29 cellular contexts compared by ENCODE assay signal in the genomic region with DNA sequence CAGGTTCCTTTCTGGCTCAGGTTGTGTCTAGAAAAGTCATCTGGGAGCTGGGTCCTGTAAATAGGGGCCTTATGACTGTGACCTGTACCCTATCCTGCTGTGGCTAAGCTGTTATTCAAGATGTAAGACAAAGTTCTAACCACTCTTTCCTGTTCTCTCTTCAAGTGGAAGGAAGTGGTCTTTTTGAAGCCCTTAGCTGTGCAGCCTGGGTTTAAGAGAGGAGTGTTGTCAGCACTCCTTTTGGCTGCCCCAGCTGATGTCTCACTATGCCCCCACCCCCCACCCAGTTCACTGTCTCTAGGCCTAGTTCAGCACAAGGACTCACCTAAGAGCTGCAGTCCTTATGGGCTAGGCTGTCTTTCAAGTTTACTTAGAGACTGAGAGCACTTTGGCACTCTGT.
DNase-seq lines count a peak whose midpoint lies in the region; ATAC-seq and TF ChIP-seq lines count a peak whose summit lies in the region.
"Had no signal": no experiment of that assay in that cellular context is flagged by ENCODE, and none has a peak within 500 bp of the region (broad histone marks: within the 10 kb centered on the region; RNA-seq: fewer than 3 reads in every experiment).

No MANE protein-coding gene starts in this region.

- no peak overlapping the region for H4K91ac ChIP-seq in mesenchymal stem cell (ENCODE audit: low read length)

- no peak overlapping the region for H3K18ac ChIP-seq in mesenchymal stem cell (ENCODE audit: low read depth in 1 of 2, low read length in 2 of 2)

- no peak overlapping the region for H4K8ac ChIP-seq in mesenchymal stem cell (ENCODE audit: low read length)

- peak overlapping the region; percentile 18; the same call in 1 of the 2 replicates for H2AFZ ChIP-seq in KMS-11 (ENCODE audit: low read depth)
- H2AFZ ChIP-seq in mesenchymal stem cell (ENCODE audit: low read depth, low read length): no peak overlapping the region
- no peak overlapping the region for H2AFZ ChIP-seq in osteoblast (ENCODE audit: low read length)
- H2AFZ ChIP-seq: GM23248 had no signal

- H3K4me1 ChIP-seq in BLaER1 (peaks cover 19% of the 10 kb centered on the region), KMS-11 (ENCODE audit: low read depth, poor library complexity, severe bottlenecking) (peaks cover 26% of the 10 kb centered on the region), mesenchymal stem cell (ENCODE audit: control insufficient read depth, insufficient read depth, low read depth, low read length) (no peaks in the 10 kb centered on the region), osteoblast (ENCODE audit: insufficient read depth, low read length) (no peaks in the 10 kb centered on the region)
- H3K4me1 ChIP-seq: gastroesophageal sphincter, right lobe of liver, thyroid gland had no signal

- H3K9ac ChIP-seq in BLaER1: no peak overlapping the region
- no peak overlapping the region for H3K9ac ChIP-seq in KMS-11
- no peak overlapping the region for H3K9ac ChIP-seq in mesenchymal stem cell (ENCODE audit: low read length)
- H3K9ac ChIP-seq: GM23248 had no signal

- H3K23ac ChIP-seq in mesenchymal stem cell (ENCODE audit: low read length in 2 of 2): no peak overlapping the region

- peaks cover 3% of the 10 kb centered on the region for H3K4me1 Mint-ChIP-seq in activated naive CD8-positive, alpha-beta T cell treated with anti-CD3 and anti-CD28 coated beads, Interleukin-2, amount 50 U/mL, for 24 hours
- H3K4me1 Mint-ChIP-seq: activated B cell treated with CpG ODN at 0.5 μM for 24 hours had no signal

- H3K9me3 ChIP-seq in BLaER1 (no peaks in the 10 kb centered on the region), mesenchymal stem cell (ENCODE audit: control insufficient read depth, low read length) (no peaks in the 10 kb centered on the region), osteoblast (ENCODE audit: low read depth, low read length) (no peaks in the 10 kb centered on the region)
- H3K9me3 ChIP-seq: gastroesophageal sphincter, right lobe of liver, thyroid gland had no signal

- peak; percentile 40 for ATAC-seq in activated naive CD8-positive, alpha-beta T cell treated with anti-CD3 and anti-CD28 coated beads, Interleukin-2, amount 50 U/mL, for 24 hours
- ATAC-seq in HG02885 (IDR thresholded peaks at IDR 0.05; ENCODE audit: poor library complexity, unreplicated experiment): no peak
- ATAC-seq: gastroesophageal sphincter, PC-3, right lobe of liver had no signal

- TF ChIP-seq CTCF in KMS-11 (conservative IDR thresholded peaks at IDR 0.05; ENCODE audit: low read depth, low read length): no peak
- no peak for TF ChIP-seq CTCF in osteoblast (IDR thresholded peaks at IDR 0.05; ENCODE audit: extremely low read depth, low read depth, low read length)

- DNase-seq in GDM1 (lab: John Stamatoyannopoulos, UW) (peak; percentile 76), mesenchymal stem cell (no peak), NCI-H187 (lab: John Stamatoyannopoulos, UW) (no peak), osteoblast (ENCODE audit: insufficient read length, low spot score, missing footprints) (no peak)
- no peak for DNase-seq in activated naive CD8-positive, alpha-beta T cell treated with anti-CD3 and anti-CD28 coated beads, Interleukin-2, amount 50 U/mL, for 24 hours
- DNase-seq: ACHN; activated B cell treated with CpG ODN at 0.5 μM for 24 hours; activated naive CD4-positive, alpha-beta T cell treated with anti-CD3 and anti-CD28 coated beads, Interleukin-2, amount 50 U/mL, for 16 hours; aorta; C1 segment of cervical spinal cord; GM23248; hypothalamus; islet precursor cell; NCI-H1105 treated with DMSO at 0.1 percent for 48 hours; NCI-H446; PC-3; right lobe of liver; SHP77; stimulated activated CD4-positive, alpha-beta T cell treated with anti-CD3 and anti-CD28 coated beads, Interleukin-12 subunit alpha, Interleukin-12 subunit beta, amount 100 ng/mL, for 4 hours; T-helper 9 cell; thyroid gland had no signal

- H4K20me1 ChIP-seq in BLaER1: peaks cover 20% of the 10 kb centered on the region; the same call in 1 of the 2 replicates
- no peaks in the 10 kb centered on the region for H4K20me1 ChIP-seq in KMS-11 (ENCODE audit: insufficient read depth)
- H4K20me1 ChIP-seq in osteoblast (ENCODE audit: insufficient read depth, low read length): no peaks in the 10 kb centered on the region

- H3K4me3 ChIP-seq in BLaER1 (no peak overlapping the region), KMS-11 (IDR thresholded peaks at IDR 0.05; ENCODE audit: insufficient read depth, low read depth, low read length) (no peak overlapping the region), mesenchymal stem cell (ENCODE audit: insufficient read depth in 1 of 2, low read depth in 1 of 2, low read length in 2 of 2) (no peak overlapping the region), osteoblast (ENCODE audit: insufficient read depth, low read length) (no peak overlapping the region)
- H3K4me3 ChIP-seq: cardiac muscle cell, gastroesophageal sphincter, GM23248, right lobe of liver, thyroid gland had no signal

- no peak overlapping the region for H3K27ac Mint-ChIP-seq in activated naive CD8-positive, alpha-beta T cell treated with anti-CD3 and anti-CD28 coated beads, Interleukin-2, amount 50 U/mL, for 24 hours
- H3K27ac Mint-ChIP-seq: activated B cell treated with CpG ODN at 0.5 μM for 24 hours; activated T-helper 1 cell treated with anti-CD3 and anti-CD28 coated beads, Interleukin-12 subunit alpha, Interleukin-12 subunit beta, Interleukin-2, Interleukin-4 antibody, amounts not matched to agents 30 ng/mL and 10 ng/mL and 1 ng/mL, durations not matched to agents 14 hours and 24 hours and 36 hours; dendritic cell treated with granulocyte-macrophage colony-stimulating factor and Interleukin-4, amounts not matched to agents 40 ng/mL and 50 ng/mL, for 4 days; stimulated activated naive CD8-positive, alpha-beta T cell treated with anti-CD3 and anti-CD28 coated beads, Interleukin-15, Interleukin-2, amounts not matched to agents 100 ng/mL and 50 ng/mL, for 24 hours had no signal

- H3K27me3 Mint-ChIP-seq in activated naive CD8-positive, alpha-beta T cell treated with anti-CD3 and anti-CD28 coated beads, Interleukin-2, amount 50 U/mL, for 24 hours: no peaks in the 10 kb centered on the region
- H3K27me3 Mint-ChIP-seq: activated B cell treated with CpG ODN at 0.5 μM for 24 hours; dendritic cell treated with granulocyte-macrophage colony-stimulating factor and Interleukin-4, amounts not matched to agents 40 ng/mL and 50 ng/mL, for 4 days; stimulated activated naive CD8-positive, alpha-beta T cell treated with anti-CD3 and anti-CD28 coated beads, Interleukin-15, Interleukin-2, amounts not matched to agents 100 ng/mL and 50 ng/mL, for 24 hours had no signal

- H3K79me2 ChIP-seq in KMS-11 (ENCODE audit: insufficient read depth, low read depth) (no peaks in the 10 kb centered on the region), osteoblast (ENCODE audit: insufficient read depth, low read length) (no peaks in the 10 kb centered on the region)

- H3K4me3 Mint-ChIP-seq in activated naive CD8-positive, alpha-beta T cell treated with anti-CD3 and anti-CD28 coated beads, Interleukin-2, amount 50 U/mL, for 24 hours: no peak overlapping the region
- H3K4me3 Mint-ChIP-seq: activated B cell treated with CpG ODN at 0.5 μM for 24 hours; activated T-helper 1 cell treated with anti-CD3 and anti-CD28 coated beads, Interleukin-12 subunit alpha, Interleukin-12 subunit beta, Interleukin-2, Interleukin-4 antibody, amounts not matched to agents 30 ng/mL and 10 ng/mL and 1 ng/mL, durations not matched to agents 14 hours and 24 hours and 36 hours; dendritic cell treated with granulocyte-macrophage colony-stimulating factor and Interleukin-4, amounts not matched to agents 40 ng/mL and 50 ng/mL, for 4 days; stimulated activated naive CD8-positive, alpha-beta T cell treated with anti-CD3 and anti-CD28 coated beads, Interleukin-15, Interleukin-2, amounts not matched to agents 100 ng/mL and 50 ng/mL, for 24 hours had no signal

- no peak overlapping the region for H3K4ac ChIP-seq in mesenchymal stem cell (ENCODE audit: low read depth in 1 of 2, low read length in 2 of 2)

- H2BK15ac ChIP-seq in mesenchymal stem cell (ENCODE audit: low read depth, poor library complexity, severe bottlenecking): no peak overlapping the region

- no peak overlapping the region for H2BK12ac ChIP-seq in mesenchymal stem cell (ENCODE audit: low read length in 2 of 2)

- H3K36me3 ChIP-seq in BLaER1 (no peaks in the 10 kb centered on the region), KMS-11 (ENCODE audit: insufficient read depth) (no peaks in the 10 kb centered on the region), mesenchymal stem cell (ENCODE audit: control insufficient read depth in 1 of 2, insufficient read depth in 2 of 2, low read depth in 1 of 2, low read length in 2 of 2) (no peaks in the 10 kb centered on the region), osteoblast (ENCODE audit: insufficient read depth, low read length) (no peaks in the 10 kb centered on the region)
- H3K36me3 ChIP-seq: cardiac muscle cell, gastroesophageal sphincter, right lobe of liver, thyroid gland had no signal

- H3K27ac ChIP-seq in BLaER1: no peak overlapping the region
- peak overlapping the region; percentile 45 for H3K27ac ChIP-seq in KMS-11
- H3K27ac ChIP-seq in mesenchymal stem cell (ENCODE audit: low read length, poor library complexity, severe bottlenecking): no peak overlapping the region
- H3K27ac ChIP-seq in osteoblast (ENCODE audit: low read depth, low read length): no peak overlapping the region
- H3K27ac ChIP-seq: cardiac muscle cell, gastroesophageal sphincter, GM23248, right lobe of liver, thyroid gland had no signal

- H3K27me3 ChIP-seq in BLaER1: peaks cover 41% of the 10 kb centered on the region
- H3K27me3 ChIP-seq in KMS-11 (ENCODE audit: insufficient read depth, low read depth): no peaks in the 10 kb centered on the region
- peaks cover 0 to 5% of the 10 kb centered on the region in 2 experiments for H3K27me3 ChIP-seq in mesenchymal stem cell (ENCODE audit: control insufficient read depth in 1 of 2, insufficient read depth in 1 of 2, low read length in 2 of 2)
- no peaks in the 10 kb centered on the region for H3K27me3 ChIP-seq in osteoblast (ENCODE audit: insufficient read depth, low read length)
- H3K27me3 ChIP-seq: cardiac muscle cell, gastroesophageal sphincter, thyroid gland had no signal

- H3K79me1 ChIP-seq in mesenchymal stem cell (replicated peaks; ENCODE audit: low read length, poor library complexity, severe bottlenecking): no peaks in the 10 kb centered on the region

- H3K4me2 ChIP-seq in BLaER1 (peak overlapping the region; percentile 55), KMS-11 (peak overlapping the region; percentile 36; the same call in 1 of the 2 replicates), mesenchymal stem cell (ENCODE audit: low read length, poor library complexity, severe bottlenecking) (no peak overlapping the region), osteoblast (ENCODE audit: insufficient read depth, low read length) (no peak overlapping the region)

- H3K14ac ChIP-seq in mesenchymal stem cell (ENCODE audit: low read length in 2 of 2): no peak overlapping the region

- H3K36me3 Mint-ChIP-seq in activated naive CD8-positive, alpha-beta T cell treated with anti-CD3 and anti-CD28 coated beads, Interleukin-2, amount 50 U/mL, for 24 hours (ENCODE audit: low read depth): no peaks in the 10 kb centered on the region

- no peak overlapping the region for H2BK5ac ChIP-seq in mesenchymal stem cell (ENCODE audit: low read depth, low read length, poor library complexity, severe bottlenecking)

- no peaks in the 10 kb centered on the region for H3K9me3 Mint-ChIP-seq in activated naive CD8-positive, alpha-beta T cell treated with anti-CD3 and anti-CD28 coated beads, Interleukin-2, amount 50 U/mL, for 24 hours
- H3K9me3 Mint-ChIP-seq: activated B cell treated with CpG ODN at 0.5 μM for 24 hours; activated T-helper 1 cell treated with anti-CD3 and anti-CD28 coated beads, Interleukin-12 subunit alpha, Interleukin-12 subunit beta, Interleukin-2, Interleukin-4 antibody, amounts not matched to agents 30 ng/mL and 10 ng/mL and 1 ng/mL, durations not matched to agents 14 hours and 24 hours and 36 hours; dendritic cell treated with granulocyte-macrophage colony-stimulating factor and Interleukin-4, amounts not matched to agents 40 ng/mL and 50 ng/mL, for 4 days; stimulated activated naive CD8-positive, alpha-beta T cell treated with anti-CD3 and anti-CD28 coated beads, Interleukin-15, Interleukin-2, amounts not matched to agents 100 ng/mL and 50 ng/mL, for 24 hours had no signal

- H2AK5ac ChIP-seq in mesenchymal stem cell (ENCODE audit: low read length, severe bottlenecking): no peak overlapping the region

- no peak overlapping the region for H2BK120ac ChIP-seq in mesenchymal stem cell (ENCODE audit: low read depth, low read length)

Comparison
In these comparisons a context has a peak if more than half of its experiments do, and no peak if none do; other contexts are left out.
1. H3K4me2 ChIP-seq: peak in BLaER1 (single experiment) and KMS-11 (single experiment); none in mesenchymal stem cell (single experiment) and osteoblast (single experiment).